Comparison of ENCODE assay signal across 13 cellular contexts in the genomic region with DNA sequence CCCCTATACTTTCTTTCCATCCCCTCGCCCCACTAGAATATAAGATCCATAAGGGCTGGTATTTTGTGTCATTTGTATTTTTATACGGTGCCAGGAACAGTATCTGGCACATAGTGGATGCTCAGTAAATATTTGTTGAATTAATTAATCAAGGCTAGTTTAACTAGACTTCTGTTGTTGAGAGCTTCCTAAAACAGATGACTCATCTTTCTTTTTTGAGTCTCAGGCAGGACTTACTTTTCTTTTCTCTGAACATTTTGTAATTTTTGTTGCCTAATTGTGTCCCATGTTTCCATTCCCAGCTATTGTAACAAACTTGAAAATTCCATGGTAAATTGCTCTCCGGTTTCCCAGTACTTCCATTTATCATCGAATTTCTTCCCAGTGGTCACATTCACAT. TPM values are rescaled to one million over a fixed set of nuclear protein-coding genes. Genes with fewer than 3 reads are reported as not detected.
DNase-seq lines count a peak whose midpoint lies in the region; ATAC-seq, FAIRE-seq and TF ChIP-seq lines count a peak whose summit lies in the region.
"Had no signal": no experiment of that assay in that cellular context is flagged by ENCODE, and none has a peak within 500 bp of the region (broad histone marks: within the 10 kb centered on the region; RNA-seq: fewer than 3 reads in every experiment).

No MANE protein-coding gene starts in this region.

- H3K27ac ChIP-seq in esophagus muscularis mucosa (replicated peaks in 1 of 4) (peak overlapping the region; percentile 72 to 83 (median 80)), pancreas (peak overlapping the region in 2 of 4 donors; percentile 33 to 47)
- H3K27ac ChIP-seq: BLaER1 had no signal

- no peak for TF ChIP-seq EP300 in esophagus muscularis mucosa (IDR thresholded peaks at IDR 0.05)

- no peak for TF ChIP-seq CTCF in AG10803 (conservative IDR thresholded peaks at IDR 0.05; ENCODE audit: low read length)
- TF ChIP-seq CTCF in esophagus muscularis mucosa (IDR thresholded peaks at IDR 0.05): no peak
- no peak for TF ChIP-seq CTCF in pancreas (IDR thresholded peaks at IDR 0.05)

- DNase-seq in AG10803 (ENCODE audit: low read depth): peak; percentile 60
- peak; percentile 22 for DNase-seq in RPMI7951 (ENCODE audit: low read depth)
- no peak for DNase-seq in esophagus muscularis mucosa (ENCODE audit: extremely low spot score)
- DNase-seq in pancreas: no peak
- no peak for DNase-seq in NCI-H146 treated with DMSO at 0.1 percent for 48 hours (lab: John Stamatoyannopoulos, UW; ENCODE audit: unreplicated experiment)
- no peak for DNase-seq in cortex of kidney (lab: John Stamatoyannopoulos, UW)
- no peak for DNase-seq in activated CD4-positive, alpha-beta T cell treated with anti-CD3 and anti-CD28 coated beads, Interleukin-2, amount 50 U/mL, for 1 hour
- DNase-seq: activated CD4-positive, alpha-beta memory T cell treated with anti-CD3 and anti-CD28 coated beads, Interleukin-2, amount 10 ng/mL, durations not matched to agents 7 days and 5 days; hippocampal formation; NCI-H2081 treated with DMSO at 0.1 percent for 48 hours; SIG-M5 had no signal

- WGBS in esophagus muscularis mucosa: 44% methylated on average over 4 of the region's 4 CpGs
- WGBS in pancreas, 2 donors: 56 to 58% methylated on average over 4 of the region's 4 CpGs

- H3K27me3 ChIP-seq in esophagus muscularis mucosa (no peaks in the 10 kb centered on the region), pancreas (no peaks in the 10 kb centered on the region)
- H3K27me3 ChIP-seq: BLaER1 had no signal

- peaks cover 0 to 9% (median 0%) of the 10 kb centered on the region in 4 donors for H3K36me3 ChIP-seq in esophagus muscularis mucosa
- H3K36me3 ChIP-seq in pancreas: no peaks in the 10 kb centered on the region
- H3K36me3 ChIP-seq: BLaER1 had no signal

- H3K4me1 ChIP-seq in esophagus muscularis mucosa (peaks cover 67 to 82% (median 70%) of the 10 kb centered on the region in 4 donors), pancreas (peaks cover 3 to 22% (median 21%) of the 10 kb centered on the region in 3 donors)
- H3K4me1 ChIP-seq: BLaER1 had no signal

- intact Hi-C loops in esophagus muscularis mucosa (cut with DNase I): no loop called here
- intact Hi-C loops in pancreas (cut with DNase I): no loop called here

- ATAC-seq in pancreas: peak; percentile 31 to 85 (median 74)
- ATAC-seq in GM21381 (IDR thresholded peaks at IDR 0.05; ENCODE audit: unreplicated experiment): no peak

- TF ChIP-seq POLR2A in esophagus muscularis mucosa (IDR thresholded peaks at IDR 0.05; ENCODE audit: low read depth): no peak

- FAIRE-seq in pancreas (lab: Jason Lieb, UNC): no peak

- no peak overlapping the region for H3K4me3 ChIP-seq in AG10803 (ENCODE audit: low read length)
- peak overlapping the region in 3 of 4 donors; percentile 7 to 29 (median 7) for H3K4me3 ChIP-seq in esophagus muscularis mucosa
- H3K4me3 ChIP-seq in pancreas: no peak overlapping the region
- H3K4me3 ChIP-seq: BLaER1 had no signal

- no peaks in the 10 kb centered on the region for H3K9me3 ChIP-seq in esophagus muscularis mucosa
- H3K9me3 ChIP-seq in pancreas: no peaks in the 10 kb centered on the region
- H3K9me3 ChIP-seq: BLaER1 had no signal

RNA-seq across cellular contexts. Expression of gene STK38L, which starts 16.7 kb away (rescaled TPM):
- 11.0 and 14.7 TPM in 2 replicates for total RNA-seq in RPMI7951 (2014; rRNA removed; shearing (Covaris generic))
- 100 to 1,000 TPM in 1 of 4 donors, 10 to 100 TPM in 3; 64.6 to 102 (median 82.4) TPM for total RNA-seq in esophagus muscularis mucosa
- total RNA-seq in pancreas: 10 to 100 TPM in 5 of 6 donors, 1 to 10 TPM in 1; 8.4 to 49.9 (median 12.4) TPM
- 1 to 10 TPM; 6.3 to 9.7 TPM for polyA plus RNA-seq in pancreas

Comparison
In these comparisons a context has a peak if more than half of its experiments do, and no peak if none do; other contexts are left out.
1. DNase-seq: peak in AG10803 (single experiment) and RPMI7951 (single experiment); none in esophagus muscularis mucosa (single experiment), pancreas (0 of 6), NCI-H146 treated with DMSO at 0.1 percent for 48 hours (single experiment), cortex of kidney (single experiment) and activated CD4-positive, alpha-beta T cell treated with anti-CD3 and anti-CD28 coated beads, Interleukin-2, amount 50 U/mL, for 1 hour (single experiment).
2. H3K4me3 ChIP-seq: peak in esophagus muscularis mucosa (3 of 4); none in AG10803 (single experiment) and pancreas (0 of 4).